In genomic region chr19:15332311-15332996, GRCh38 we compare ENCODE assay signal across 8 cellular contexts. TPM values are rescaled to one million over a fixed set of nuclear protein-coding genes. Genes with fewer than 3 reads are reported as not detected.
DNase-seq lines count a peak whose midpoint lies in the region; TF ChIP-seq lines count a peak whose summit lies in the region.

TSS of gene BRD4 (minus strand) at chr19:15332539. CDS start at chr19:15273099, 59,440 bp downstream.

- peak within 1 kb of the TSS; percentile 81 for H3K27ac ChIP-seq in layer of hippocampus (ENCODE audit: low read depth, low read length)

- H3K27ac Mint-ChIP-seq in chondrocyte (ENCODE audit: unreplicated experiment), result peak within 1 kb of the TSS; percentile 99

- peak within 1 kb of the TSS; percentile 95 for H3K4me3 Mint-ChIP-seq in chondrocyte (ENCODE audit: unreplicated experiment)

- H3K27me3 Mint-ChIP-seq in chondrocyte (ENCODE audit: low read depth), result no peaks in the 10 kb centered on the region

- H3K36me3 Mint-ChIP-seq in chondrocyte (ENCODE audit: low read depth), result peaks cover 1% of the 10 kb centered on the region

- H3K4me1 Mint-ChIP-seq in chondrocyte (ENCODE audit: low read depth), result peaks cover 58% of the 10 kb centered on the region

- no peaks in the 10 kb centered on the region for H3K27me3 ChIP-seq in layer of hippocampus (ENCODE audit: control insufficient read depth, insufficient read depth, low read length)

- peak; percentile 54 for TF ChIP-seq POLR2A in GM10847 (IDR thresholded peaks at IDR 0.05; ENCODE audit: extremely low read depth, insufficient read length)

- no peak for TF ChIP-seq CTCF in HFF-Myc (IDR thresholded peaks at IDR 0.05; ENCODE audit: low read depth, low read length, missing control alignments)
- TF ChIP-seq CTCF in chondrocyte (IDR thresholded peaks at IDR 0.05), result no peak

- H3K9me3 Mint-ChIP-seq in chondrocyte (ENCODE audit: low read depth), result no peaks in the 10 kb centered on the region

- DNase-seq in HFF-Myc (ENCODE audit: extremely low read depth, low read depth) (no peak), NCI-H1694 (lab: John Stamatoyannopoulos, UW) (peak; percentile 14), chondrocyte (ENCODE audit: low spot score) (no peak), pons (ENCODE audit: low spot score) (no peak)
- peak; percentile 66 to 67 for DNase-seq in activated CD4-positive, alpha-beta T cell treated with anti-CD3 and anti-CD28 coated beads for 24 hours (ENCODE audit: low read depth in 2 of 2)
- DNase-seq in stimulated activated CD4-positive, alpha-beta T cell treated with anti-CD3 and anti-CD28 coated beads, Interleukin-1b, Interleukin-23, amount 100 ng/mL, for 4 hours (ENCODE audit: low read depth in 2 of 2), result peak; percentile 66 to 81

- H3K4me3 ChIP-seq in HFF-Myc (replicated peaks; ENCODE audit: low read depth, low read length), result peak within 1 kb of the TSS; percentile 90

RNA-seq across cellular contexts. Expression of gene BRD4, which starts in this region (rescaled TPM):
- 83.8 to 108 TPM (median 104 TPM) in 3 replicates for total RNA-seq in chondrocyte

Comparison
In these comparisons a context has a peak if more than half of its experiments do, and no peak if none do; other contexts are left out.
1. DNase-seq: peak in NCI-H1694 (single experiment), activated CD4-positive, alpha-beta T cell treated with anti-CD3 and anti-CD28 coated beads for 24 hours (2 of 2) and stimulated activated CD4-positive, alpha-beta T cell treated with anti-CD3 and anti-CD28 coated beads, Interleukin-1b, Interleukin-23, amount 100 ng/mL, for 4 hours (2 of 2); none in HFF-Myc (single experiment), chondrocyte (single experiment) and pons (single experiment).